In the genomic region with DNA sequence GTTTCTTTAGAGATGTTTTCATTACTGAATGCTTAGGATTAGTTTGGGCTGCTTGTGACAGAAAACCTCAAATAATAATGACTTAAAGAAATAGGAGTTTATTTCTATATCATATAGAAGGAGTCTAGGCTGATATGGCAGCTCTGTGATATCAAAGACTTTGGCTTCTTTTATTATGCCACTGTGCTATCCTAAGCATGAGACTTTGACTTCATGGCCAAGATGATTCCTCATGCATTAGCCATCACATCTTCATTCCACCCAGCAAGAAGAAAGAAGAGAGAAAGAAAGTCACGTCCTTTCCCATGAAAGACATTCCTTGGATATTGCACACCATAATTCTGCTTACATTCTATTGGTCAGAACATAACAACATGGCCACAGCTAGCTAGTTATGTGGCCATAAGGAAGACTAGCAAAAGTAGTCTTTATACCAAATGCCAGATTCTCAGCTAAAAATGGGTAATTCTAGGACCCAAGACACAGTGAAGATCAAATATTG, we compare ENCODE assay signal across 20 cellular contexts.
"Had no signal": no experiment of that assay in that cellular context is flagged by ENCODE, and none has a peak within 500 bp of the region (broad histone marks: within the 10 kb centered on the region; RNA-seq: fewer than 3 reads in every experiment).

No MANE protein-coding gene starts in this region.

- H3K4me3 Mint-ChIP-seq: activated CD4-positive, alpha-beta memory T cell treated with anti-CD3 and anti-CD28 coated beads, Interleukin-2, amount 10 ng/mL, durations not matched to agents 7 days and 5 days; activated CD4-positive, alpha-beta T cell treated with anti-CD3 and anti-CD28 coated beads, Interleukin-2, amount 10 ng/mL, durations not matched to agents 24 days and 14 days; activated naive CD4-positive, alpha-beta T cell treated with anti-CD3 and anti-CD28 coated beads for 36 hours; activated T-cell treated with anti-CD3 and anti-CD28 coated beads, Interleukin-2, amount 50 U/mL, for 72 hours; naive thymus-derived CD4-positive, alpha-beta T cell; neural progenitor cell; stimulated activated effector memory CD8-positive, alpha-beta T cell treated with anti-CD3 and anti-CD28 coated beads, Interleukin-12 subunit alpha, Interleukin-12 subunit beta, amount 100 ng/mL, for 72 hours had no signal

- H3K9me3 ChIP-seq: left lung, stomach, suprapubic skin, transverse colon had no signal

- DNase-seq: activated CD4-positive, alpha-beta memory T cell treated with anti-CD3 and anti-CD28 coated beads, Interleukin-2, amount 10 ng/mL, durations not matched to agents 7 days and 5 days; activated CD4-positive, alpha-beta T cell treated with anti-CD3 and anti-CD28 coated beads, Interleukin-2, amount 10 ng/mL, durations not matched to agents 24 days and 14 days; activated effector memory CD4-positive, alpha-beta T cell treated with Interleukin-2 at 50 U/mL for 16 hours; activated naive CD4-positive, alpha-beta T cell treated with anti-CD3 and anti-CD28 coated beads for 36 hours; activated T-cell treated with anti-CD3 and anti-CD28 coated beads, Interleukin-2, amount 50 U/mL, for 72 hours; amygdala; left lung; naive thymus-derived CD4-positive, alpha-beta T cell; retina; stimulated activated CD4-positive, alpha-beta T cell treated with anti-CD3 and anti-CD28 coated beads, Interleukin-12 subunit alpha, Interleukin-12 subunit beta, amount 100 ng/mL, for 4 hours; stimulated activated CD4-positive, alpha-beta T cell treated with anti-CD3 and anti-CD28 coated beads, Interleukin-1b, Interleukin-23, amount 100 ng/mL, for 48 hours; stomach; T-helper 2 cell; transverse colon had no signal

- H3K4me2 ChIP-seq: neural progenitor cell had no signal

- H2AFZ ChIP-seq: neural progenitor cell had no signal

- H3K9ac ChIP-seq: neural progenitor cell had no signal

- H3K4me1 Mint-ChIP-seq: activated CD4-positive, alpha-beta memory T cell treated with anti-CD3 and anti-CD28 coated beads, Interleukin-2, amount 10 ng/mL, durations not matched to agents 7 days and 5 days; activated CD4-positive, alpha-beta T cell treated with anti-CD3 and anti-CD28 coated beads, Interleukin-2, amount 10 ng/mL, durations not matched to agents 24 days and 14 days; naive thymus-derived CD4-positive, alpha-beta T cell; stimulated activated effector memory CD8-positive, alpha-beta T cell treated with anti-CD3 and anti-CD28 coated beads, Interleukin-12 subunit alpha, Interleukin-12 subunit beta, amount 100 ng/mL, for 72 hours had no signal

- H3K27me3 ChIP-seq: left lung, neural progenitor cell, stomach, suprapubic skin, transverse colon had no signal

- H3K9me3 Mint-ChIP-seq: activated CD4-positive, alpha-beta memory T cell treated with anti-CD3 and anti-CD28 coated beads, Interleukin-2, amount 10 ng/mL, durations not matched to agents 7 days and 5 days; activated CD4-positive, alpha-beta T cell treated with anti-CD3 and anti-CD28 coated beads, Interleukin-2, amount 10 ng/mL, durations not matched to agents 24 days and 14 days; activated naive CD4-positive, alpha-beta T cell treated with anti-CD3 and anti-CD28 coated beads for 36 hours; activated T-cell treated with anti-CD3 and anti-CD28 coated beads, Interleukin-2, amount 50 U/mL, for 72 hours; naive thymus-derived CD4-positive, alpha-beta T cell; neural progenitor cell; stimulated activated effector memory CD8-positive, alpha-beta T cell treated with anti-CD3 and anti-CD28 coated beads, Interleukin-12 subunit alpha, Interleukin-12 subunit beta, amount 100 ng/mL, for 72 hours had no signal

- FAIRE-seq: urothelium cell line had no signal

- H3K36me3 Mint-ChIP-seq: naive thymus-derived CD4-positive, alpha-beta T cell; stimulated activated effector memory CD8-positive, alpha-beta T cell treated with anti-CD3 and anti-CD28 coated beads, Interleukin-12 subunit alpha, Interleukin-12 subunit beta, amount 100 ng/mL, for 72 hours had no signal

- H3K36me3 ChIP-seq: left lung, neural progenitor cell, stomach, suprapubic skin, transverse colon had no signal

- H3K27ac Mint-ChIP-seq: activated CD4-positive, alpha-beta memory T cell treated with anti-CD3 and anti-CD28 coated beads, Interleukin-2, amount 10 ng/mL, durations not matched to agents 7 days and 5 days; activated CD4-positive, alpha-beta T cell treated with anti-CD3 and anti-CD28 coated beads, Interleukin-2, amount 10 ng/mL, durations not matched to agents 24 days and 14 days; activated naive CD4-positive, alpha-beta T cell treated with anti-CD3 and anti-CD28 coated beads for 36 hours; activated T-cell treated with anti-CD3 and anti-CD28 coated beads, Interleukin-2, amount 50 U/mL, for 72 hours; naive thymus-derived CD4-positive, alpha-beta T cell; neural progenitor cell; stimulated activated effector memory CD8-positive, alpha-beta T cell treated with anti-CD3 and anti-CD28 coated beads, Interleukin-12 subunit alpha, Interleukin-12 subunit beta, amount 100 ng/mL, for 72 hours had no signal

- H3K27me3 Mint-ChIP-seq: activated CD4-positive, alpha-beta memory T cell treated with anti-CD3 and anti-CD28 coated beads, Interleukin-2, amount 10 ng/mL, durations not matched to agents 7 days and 5 days; activated CD4-positive, alpha-beta T cell treated with anti-CD3 and anti-CD28 coated beads, Interleukin-2, amount 10 ng/mL, durations not matched to agents 24 days and 14 days had no signal

- H3K4me3 ChIP-seq: left lung, lung, neural progenitor cell, stomach, suprapubic skin, transverse colon had no signal

- H3K27ac ChIP-seq: epithelial cell of prostate, left lung, neural progenitor cell, suprapubic skin, transverse colon had no signal
